In genomic region chr4:119652978-119653377, GRCh38 we compare ENCODE assay signal across 1 cellular context.
TF ChIP-seq lines count a peak whose summit lies in the region.

No MANE protein-coding gene starts in this region.

TF ChIP-seq in GM23338, 12 proteins besides CTCF, POLR2A, EP300 and RAD21 (continued from another document):
- TF ChIP-seq REST (IDR thresholded peaks at IDR 0.05; ENCODE audit: unreplicated experiment) (no peak), STAT1 (IDR thresholded peaks at IDR 0.05; ENCODE audit: unreplicated experiment) (no peak), NANOG (IDR thresholded peaks at IDR 0.05; ENCODE audit: borderline replicate concordance) (no peak), EZH2 (IDR thresholded peaks at IDR 0.05; ENCODE audit: low read depth, unreplicated experiment) (no peak), CREB1 (CRISPR knock-in tag; IDR thresholded peaks at IDR 0.05; ENCODE audit: low read depth) (no peak), EZH2phosphoT487 (IDR thresholded peaks at IDR 0.05; ENCODE audit: unreplicated experiment) (no peak), ZNF462 (CRISPR knock-in tag; IDR thresholded peaks at IDR 0.05) (no peak), ZNF114 (CRISPR knock-in tag; IDR thresholded peaks at IDR 0.05) (no peak), ETS1 (IDR thresholded peaks at IDR 0.05) (no peak)
